Comparison of ENCODE assay signal across 22 cellular contexts in genomic region chr5:2263763-2264162, GRCh38.
"Had no signal": no experiment of that assay in that cellular context is flagged by ENCODE, and none has a peak within 500 bp of the region (broad histone marks: within the 10 kb centered on the region; RNA-seq: fewer than 3 reads in every experiment).

No MANE protein-coding gene starts in this region.

- H3K27ac ChIP-seq: SJCRH30 had no signal

- ATAC-seq: HepG2 had no signal

- H3K4me1 ChIP-seq: SJCRH30 had no signal

- H3K9me3 ChIP-seq: MG63, SJCRH30 had no signal

- DNase-seq: IMR-90; Karpas-422; KG1; MG63; NCI-H1092; NCI-H1436; NCI-H187; NCI-H2029; NCI-H2081 treated with DMSO at 0.1 percent for 48 hours; NCI-H2171; NCI-H226; NCI-H446; NCI-H510A; NCI-H524 treated with DMSO at 0.1 percent for 48 hours; NCI-H69; NCI-H774; NK-92 treated with Interleukin-12 subunit alpha and Interleukin-12 subunit beta, amount 100 ng/mL, for 24 hours; OCI-M1; RPMI8226; SHP77 treated with DMSO at 0.1 percent for 48 hours; SJCRH30 had no signal

- H3K36me3 ChIP-seq: MG63, SJCRH30 had no signal

- H3K27me3 ChIP-seq: SJCRH30 had no signal

- H3K4me3 ChIP-seq: MG63, SJCRH30 had no signal
